ENCODE assay signal across 10 cellular contexts in genomic region chr5:134550271-134551214, GRCh38. TPM values are rescaled to one million over a fixed set of nuclear protein-coding genes. Genes with fewer than 3 reads are reported as not detected.
DNase-seq lines count a peak whose midpoint lies in the region; ATAC-seq lines count a peak whose summit lies in the region.
"Had no signal": no experiment of that assay in that cellular context is flagged by ENCODE, and none has a peak within 500 bp of the region (broad histone marks: within the 10 kb centered on the region; RNA-seq: fewer than 3 reads in every experiment).

No MANE protein-coding gene starts in this region.

- DNase-seq in activated T-cell treated with anti-CD3 and anti-CD28 coated beads, Interleukin-2, amount 50 U/mL, for 24 hours: no peak
- DNase-seq in activated T-cell treated with anti-CD3 and anti-CD28 coated beads, Interleukin-2, amount 50 U/mL, for 48 hours: no peak
- peak; percentile 71 to 88 for DNase-seq in NCI-H526 (lab: John Stamatoyannopoulos, UW)
- DNase-seq in astrocyte of the hippocampus (ENCODE audit: low read depth, low spot score): peak; percentile 73
- peak; percentile 77 for DNase-seq in posterior vena cava (ENCODE audit: low spot score)
- DNase-seq: ACHN, SJCRH30 had no signal

- intact Hi-C loops in posterior vena cava (cut with DNase I): no loop called here

- H3K27ac Mint-ChIP-seq in activated T-cell treated with anti-CD3 and anti-CD28 coated beads, Interleukin-2, amount 50 U/mL, for 24 hours: peak overlapping the region; percentile 90

- no peak overlapping the region for H3K4me3 Mint-ChIP-seq in activated T-cell treated with anti-CD3 and anti-CD28 coated beads, Interleukin-2, amount 50 U/mL, for 24 hours

- peaks cover 88% of the 10 kb centered on the region for H3K36me3 Mint-ChIP-seq in activated T-cell treated with anti-CD3 and anti-CD28 coated beads, Interleukin-2, amount 50 U/mL, for 24 hours (ENCODE audit: low read depth)

- peaks cover 70% of the 10 kb centered on the region for H3K4me1 Mint-ChIP-seq in activated T-cell treated with anti-CD3 and anti-CD28 coated beads, Interleukin-2, amount 50 U/mL, for 24 hours (ENCODE audit: low read depth)

- ATAC-seq in GM21576 (IDR thresholded peaks at IDR 0.05; ENCODE audit: unreplicated experiment): no peak
- no peak for ATAC-seq in HG02973 (IDR thresholded peaks at IDR 0.05; ENCODE audit: unreplicated experiment)
- ATAC-seq in HG02981 (IDR thresholded peaks at IDR 0.05; ENCODE audit: unreplicated experiment): no peak

- no peaks in the 10 kb centered on the region for H3K9me3 Mint-ChIP-seq in activated T-cell treated with anti-CD3 and anti-CD28 coated beads, Interleukin-2, amount 50 U/mL, for 24 hours

- no peaks in the 10 kb centered on the region for H3K27me3 Mint-ChIP-seq in activated T-cell treated with anti-CD3 and anti-CD28 coated beads, Interleukin-2, amount 50 U/mL, for 24 hours

RNA-seq across cellular contexts. Expression of gene JADE2, which starts 25.1 kb away (rescaled TPM):
- 10 to 100 TPM; 38.4 to 41.1 TPM for total RNA-seq in posterior vena cava

Comparison
In these comparisons a context has a peak if more than half of its experiments do, and no peak if none do; other contexts are left out.
1. DNase-seq: peak in NCI-H526 (2 of 2), astrocyte of the hippocampus (single experiment) and posterior vena cava (single experiment); none in activated T-cell treated with anti-CD3 and anti-CD28 coated beads, Interleukin-2, amount 50 U/mL, for 24 hours (single experiment) and activated T-cell treated with anti-CD3 and anti-CD28 coated beads, Interleukin-2, amount 50 U/mL, for 48 hours (0 of 2).